In genomic region chr12:109927622-109928021, GRCh38 we compare ENCODE assay signal across 8 cellular contexts. TPM values are rescaled to one million over a fixed set of nuclear protein-coding genes. Genes with fewer than 3 reads are reported as not detected.
A peak's percentile ranks its signal among the peaks of the same experiment; 100 is the strongest.
DNase-seq lines count a peak whose midpoint lies in the region; ATAC-seq and TF ChIP-seq lines count a peak whose summit lies in the region.

No MANE protein-coding gene starts in this region.

- H3K36me3 ChIP-seq in GM23248 (ENCODE audit: low read depth) = peaks cover 11% of the 10 kb centered on the region
- peaks cover 30% of the 10 kb centered on the region for H3K36me3 ChIP-seq in thoracic aorta

- no peaks in the 10 kb centered on the region for H3K9me2 ChIP-seq in GM23248 (ENCODE audit: insufficient read depth)

- H3K9ac ChIP-seq in GM23248 = no peak overlapping the region

- H2AFZ ChIP-seq in GM23248 = no peak overlapping the region

- ATAC-seq in thoracic aorta (ENCODE audit: insufficient number of reproducible peaks, low FRiP score, low read depth) (no peak), GM21786 (IDR thresholded peaks at IDR 0.05; ENCODE audit: unreplicated experiment) (no peak)

- TF ChIP-seq CTCF in AG10803 (conservative IDR thresholded peaks at IDR 0.05; ENCODE audit: low read length) = peak; percentile 89
- peak; percentile 42 for TF ChIP-seq CTCF in thoracic aorta (IDR thresholded peaks at IDR 0.05)

- 53 to 65% methylated on average over 8 of the region's 8 CpGs for WGBS in GM23248 (ENCODE audit: low coverage in 1 of 2, low lambda C conversion rate in 2 of 2, missing lambda C conversion rate in 2 of 2), 2 experiments

- H3K79me2 ChIP-seq in GM23248 (ENCODE audit: insufficient read depth) = no peaks in the 10 kb centered on the region

- DNase-seq in AG10803 (ENCODE audit: low read depth) (peak; percentile 50), GM23248 (peak; percentile 76), SHP77 treated with DMSO at 0.1 percent for 48 hours (lab: John Stamatoyannopoulos, UW) (peak; percentile 15), amniotic epithelial cell (ENCODE audit: low read depth) (peak; percentile 47), kidney glomerular epithelial cell (lab: John Stamatoyannopoulos, UW) (peak; percentile 26), thoracic aorta (ENCODE audit: low spot score) (no peak), NCI-H2227 treated with DMSO at 0.1 percent for 48 hours (lab: John Stamatoyannopoulos, UW) (no peak)

- no peak overlapping the region for H3K4me2 ChIP-seq in GM23248 (ENCODE audit: unreplicated experiment)

- H3K27ac ChIP-seq in GM23248 (no peak overlapping the region), thoracic aorta (no peak overlapping the region)

- H3K27me3 ChIP-seq in GM23248 (replicated peaks; ENCODE audit: insufficient read depth) (no peaks in the 10 kb centered on the region), thoracic aorta (replicated peaks; ENCODE audit: insufficient read depth) (no peaks in the 10 kb centered on the region)

- in situ Hi-C loops in GM23248 (cut with MboI) = no loop called here

- H4K20me1 ChIP-seq in GM23248 (ENCODE audit: insufficient read depth) = no peaks in the 10 kb centered on the region

- no peak overlapping the region for H3K4me3 ChIP-seq in AG10803 (ENCODE audit: low read length)
- no peak overlapping the region for H3K4me3 ChIP-seq in GM23248
- no peak overlapping the region for H3K4me3 ChIP-seq in thoracic aorta

- H3K4me1 ChIP-seq in GM23248 (ENCODE audit: insufficient read depth) (no peaks in the 10 kb centered on the region), thoracic aorta (ENCODE audit: control insufficient read depth in 1 of 2, low read depth in 2 of 2) (no peaks in the 10 kb centered on the region)

- 0 out of 2 replicates have a peak, but pooled peaks cover 6% of the 10 kb centered on the region for H3F3A ChIP-seq in GM23248 (ENCODE audit: insufficient read depth)

- H3K9me3 ChIP-seq in GM23248 (ENCODE audit: low read depth) (no peaks in the 10 kb centered on the region), thoracic aorta (no peaks in the 10 kb centered on the region)

RNA-seq across cellular contexts. Expression of gene TCHP, which starts 27.5 kb away (rescaled TPM):
- total RNA-seq in GM23248 (2014; rRNA removed; shearing (Covaris generic)) = 11.7 and 14.7 TPM in 2 replicates
- 9.7 and 11.5 TPM in 2 replicates for polyA plus RNA-seq in GM23248 (2016; fragmentation: Nextera tagmentation; extraction: Ambion mirVana)
- total RNA-seq in thoracic aorta = 10 to 100 TPM; 13.5 to 36.9 TPM

RNA-seq across cellular contexts. Expression of gene GLTP, which starts 47.3 kb away (rescaled TPM):
- total RNA-seq in GM23248 (2014; rRNA removed; shearing (Covaris generic)) = 62.2 and 96.5 TPM in 2 replicates
- polyA plus RNA-seq in GM23248 (2016; fragmentation: Nextera tagmentation; extraction: Ambion mirVana) = 92.8 and 96.0 TPM in 2 replicates
- total RNA-seq in thoracic aorta = 10 to 100 TPM; 42.4 to 48.9 TPM

Comparison
In these comparisons a context has a peak if more than half of its experiments do, and no peak if none do; other contexts are left out.
1. DNase-seq: peak in AG10803 (single experiment), GM23248 (single experiment), SHP77 treated with DMSO at 0.1 percent for 48 hours (single experiment), amniotic epithelial cell (single experiment) and kidney glomerular epithelial cell (single experiment); none in thoracic aorta (single experiment) and NCI-H2227 treated with DMSO at 0.1 percent for 48 hours (single experiment).